8 cellular contexts compared by ENCODE assay signal in genomic region chr20:59495894-59496510, GRCh38.
DNase-seq lines count a peak whose midpoint lies in the region; ATAC-seq and TF ChIP-seq lines count a peak whose summit lies in the region.

No MANE protein-coding gene starts in this region.

- ATAC-seq in activated T-helper 17 cell treated with anti-CD3 and anti-CD28 coated beads, Interleukin-2, amount 50 U/mL, for 72 hours (replicated peaks) = peak; percentile 52
- no peak for ATAC-seq in omental fat pad (ENCODE audit: low FRiP score)

- no peak overlapping the region for H3K4me3 Mint-ChIP-seq in activated T-helper 17 cell treated with anti-CD3 and anti-CD28 coated beads, Interleukin-2, amount 50 U/mL, for 72 hours

- CTCF ChIA-PET in RWPE1 (lab: Yijun Ruan, JAX) = interaction anchor here (0.5 to 1.7 kb wide), 43 partner anchors 8 to 1722 kb away, joined by 3 to 12 read pairs (median 4); partner anchors contain the start of gene ATP5F1E

- peaks cover 34% of the 10 kb centered on the region for H3K27me3 Mint-ChIP-seq in activated T-helper 17 cell treated with anti-CD3 and anti-CD28 coated beads, Interleukin-2, amount 50 U/mL, for 72 hours

- no peaks in the 10 kb centered on the region for H3K9me3 ChIP-seq in testis

- DNase-seq in EH (ENCODE audit: low read depth) = peak; percentile 65
- peak; percentile 44 for DNase-seq in LHCN-M2 (ENCODE audit: low read depth)
- DNase-seq in RWPE1 (ENCODE audit: low spot score) = peak; percentile 79
- peak; percentile 46 for DNase-seq in fibroblast of the conjunctiva (ENCODE audit: low read depth)
- peak; percentile 20 for DNase-seq in non-pigmented ciliary epithelial cell (ENCODE audit: low read depth)
- peak; percentile 89 for DNase-seq in testis
- DNase-seq in omental fat pad (ENCODE audit: low spot score) = no peak

- TF ChIP-seq POLR2A in testis (IDR thresholded peaks at IDR 0.05) = no peak

- H3K9me3 Mint-ChIP-seq in activated T-helper 17 cell treated with anti-CD3 and anti-CD28 coated beads, Interleukin-2, amount 50 U/mL, for 72 hours = no peaks in the 10 kb centered on the region

- 11% methylated on average over 12 of the region's 12 CpGs for WGBS in testis, 2 donors

- H3K27ac ChIP-seq in RWPE1 = no peak overlapping the region
- peak overlapping the region in 1 of 2 donors; percentile 48 for H3K27ac ChIP-seq in testis

- no peak overlapping the region for H3K27ac Mint-ChIP-seq in activated T-helper 17 cell treated with anti-CD3 and anti-CD28 coated beads, Interleukin-2, amount 50 U/mL, for 72 hours

- H3K4me1 Mint-ChIP-seq in activated T-helper 17 cell treated with anti-CD3 and anti-CD28 coated beads, Interleukin-2, amount 50 U/mL, for 72 hours = no peaks in the 10 kb centered on the region

- no peak overlapping the region for H3K4me3 ChIP-seq in testis

- POLR2A ChIA-PET in RWPE1 (lab: Yijun Ruan, JAX; ENCODE audit: low non-redundant PET) = no interaction called here

- H3K4me1 ChIP-seq in testis = peaks cover 6% of the 10 kb centered on the region

- intact Hi-C loops in testis (cut with DNase I; ENCODE audit: low total_unique reads) = loop anchor here (10.0 kb wide), 1 partner anchor 631 kb away; no protein-coding TSS in a partner anchor

- TF ChIP-seq CTCF in RWPE1 (conservative IDR thresholded peaks at IDR 0.05; ENCODE audit: low read depth) = peak; percentile 99
- TF ChIP-seq CTCF in testis (IDR thresholded peaks at IDR 0.05) = peak; percentile 57 to 88 (median 77)
- TF ChIP-seq CTCF in omental fat pad (IDR thresholded peaks at IDR 0.05) = peak in 1 of 3 donors; percentile 33

- no peaks in the 10 kb centered on the region for H3K27me3 ChIP-seq in testis

- H3K36me3 Mint-ChIP-seq in activated T-helper 17 cell treated with anti-CD3 and anti-CD28 coated beads, Interleukin-2, amount 50 U/mL, for 72 hours (ENCODE audit: low read depth) = no peaks in the 10 kb centered on the region

- no peaks in the 10 kb centered on the region for H3K36me3 ChIP-seq in testis (ENCODE audit: low read depth, missing control alignments)
